8 cellular contexts compared by ENCODE assay signal in the genomic region with DNA sequence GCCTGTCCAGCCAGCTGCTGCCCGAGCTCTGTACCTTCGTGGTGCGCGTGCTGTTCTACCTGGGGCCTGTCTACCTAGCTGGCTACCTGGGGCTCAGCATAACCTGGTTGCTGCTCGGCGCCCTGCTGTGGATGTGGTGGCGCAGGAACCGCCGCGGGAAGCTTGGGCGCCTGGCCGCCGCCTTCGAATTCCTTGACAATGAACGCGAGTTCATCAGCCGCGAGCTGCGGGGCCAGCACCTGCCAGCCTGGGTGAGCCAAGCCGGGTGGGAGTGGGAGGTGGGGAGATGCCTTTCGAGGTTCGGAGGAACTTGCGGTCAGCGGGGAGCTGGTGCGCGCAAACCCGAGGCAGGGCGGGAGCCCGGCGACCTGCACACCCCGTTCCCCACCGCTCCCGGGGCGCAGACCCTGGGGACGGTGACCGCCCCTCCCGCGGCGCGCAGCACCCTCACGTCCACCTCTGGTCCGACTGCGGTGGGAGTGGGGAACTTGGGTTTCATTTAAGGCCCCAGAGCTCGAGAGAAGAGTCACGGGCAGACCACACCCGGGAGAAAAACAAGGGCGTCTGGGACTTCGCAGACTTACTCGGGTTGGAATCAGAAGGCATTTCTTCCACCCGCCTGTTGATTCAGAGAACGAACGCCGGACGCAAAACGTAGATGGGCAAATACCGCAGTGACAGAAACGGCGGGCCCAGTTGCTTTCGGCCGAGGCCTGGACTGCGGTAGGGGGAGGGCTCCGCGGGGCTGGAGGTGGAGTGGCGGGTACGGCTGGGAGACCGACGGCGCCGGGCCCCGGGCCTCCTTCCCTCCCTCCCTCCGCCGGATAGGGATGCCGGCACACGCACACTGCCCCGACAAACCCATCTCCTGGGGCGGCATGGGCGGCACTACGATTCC. TPM values are rescaled to one million over a fixed set of nuclear protein-coding genes. Genes with fewer than 3 reads are reported as not detected.
A peak's percentile ranks its signal among the peaks of the same experiment; 100 is the strongest.
DNase-seq lines count a peak whose midpoint lies in the region; ATAC-seq and TF ChIP-seq lines count a peak whose summit lies in the region.

No MANE protein-coding gene starts in this region.

- in situ Hi-C loops in gastrocnemius medialis (cut with MboI; ENCODE audit: low sequenced_read_pairs in 4 of 4) = no loop called here

- POLR2A ChIA-PET in activated CD4-positive, alpha-beta T cell treated with anti-CD3 and anti-CD28 coated beads for 36 hours (lab: Charles Lee) = no interaction called here
- POLR2A ChIA-PET in activated CD8-positive, alpha-beta T cell treated with anti-CD3 and anti-CD28 coated beads, Interleukin-2, amount 10 ng/mL, durations not matched to agents 7 days and 5 days (lab: Charles Lee) = no interaction called here

- peak; percentile 38 for DNase-seq in activated CD4-positive, alpha-beta T cell treated with anti-CD3 and anti-CD28 coated beads for 36 hours
- DNase-seq in activated CD4-positive, alpha-beta T cell treated with anti-CD3 and anti-CD28 coated beads, Interleukin-2, amount 50 U/mL, for 1 hour = no peak
- DNase-seq in activated CD8-positive, alpha-beta T cell treated with anti-CD3 and anti-CD28 coated beads, Interleukin-2, amount 10 ng/mL, durations not matched to agents 7 days and 5 days = no peak
- no peak for DNase-seq in iPS DF 6.9 (ENCODE audit: low read depth, low spot score)
- no peak for DNase-seq in gastrocnemius medialis

- peak overlapping the region; percentile 63 for H3K4me3 Mint-ChIP-seq in activated CD4-positive, alpha-beta T cell treated with anti-CD3 and anti-CD28 coated beads for 36 hours
- H3K4me3 Mint-ChIP-seq in activated CD8-positive, alpha-beta T cell treated with anti-CD3 and anti-CD28 coated beads, Interleukin-2, amount 10 ng/mL, durations not matched to agents 7 days and 5 days = peak overlapping the region; percentile 61

- no peaks in the 10 kb centered on the region for H3K9me3 Mint-ChIP-seq in activated CD4-positive, alpha-beta T cell treated with anti-CD3 and anti-CD28 coated beads for 36 hours (ENCODE audit: low read depth)
- no peaks in the 10 kb centered on the region for H3K9me3 Mint-ChIP-seq in activated CD8-positive, alpha-beta T cell treated with anti-CD3 and anti-CD28 coated beads, Interleukin-2, amount 10 ng/mL, durations not matched to agents 7 days and 5 days (ENCODE audit: insufficient read depth)

- intact Hi-C loops in activated CD4-positive, alpha-beta T cell treated with anti-CD3 and anti-CD28 coated beads for 36 hours (cut with DNase I, micrococcal nuclease) = loop anchor here (5.0 to 10.0 kb wide), 3 partner anchors 248 to 370 kb away; a partner anchor contains a TSS
- intact Hi-C loops in gastrocnemius medialis (cut with DNase I; ENCODE audit: low total_unique reads) = no loop called here

- H3K27me3 ChIP-seq in iPS DF 6.9 (ENCODE audit: control insufficient read depth, insufficient read depth, low read length) (peaks cover 17% of the 10 kb centered on the region; the same call in 1 of the 2 replicates), gastrocnemius medialis (peaks cover 0 to 9% (median 6%) of the 10 kb centered on the region in 3 donors)

- no peak for TF ChIP-seq CTCF in gastrocnemius medialis (IDR thresholded peaks at IDR 0.05 in 4 of 5, conservative IDR thresholded peaks at IDR 0.05 in 1 of 5)

- peaks cover 5% of the 10 kb centered on the region for H3K4me1 Mint-ChIP-seq in activated CD4-positive, alpha-beta T cell treated with anti-CD3 and anti-CD28 coated beads for 36 hours
- peaks cover 13% of the 10 kb centered on the region for H3K4me1 Mint-ChIP-seq in activated CD8-positive, alpha-beta T cell treated with anti-CD3 and anti-CD28 coated beads, Interleukin-2, amount 10 ng/mL, durations not matched to agents 7 days and 5 days (ENCODE audit: low read depth)

- CTCF ChIA-PET in activated CD4-positive, alpha-beta T cell treated with anti-CD3 and anti-CD28 coated beads for 36 hours (lab: Charles Lee) = interaction anchor here (0.5 to 2.3 kb wide), 6 partner anchors 17 to 488 kb away, joined by 3 to 19 read pairs (median 3); a partner anchor contains a TSS
- CTCF ChIA-PET in activated CD8-positive, alpha-beta T cell treated with anti-CD3 and anti-CD28 coated beads, Interleukin-2, amount 10 ng/mL, durations not matched to agents 7 days and 5 days (lab: Charles Lee) = interaction anchor here (0.7 to 3.1 kb wide), 7 partner anchors 16 to 488 kb away, joined by 3 to 14 read pairs (median 7); a partner anchor contains a TSS

- H3K9me3 ChIP-seq in iPS DF 6.9 (ENCODE audit: control insufficient read depth, insufficient read depth, low read length) (no peaks in the 10 kb centered on the region), gastrocnemius medialis (no peaks in the 10 kb centered on the region)

- H3K27ac ChIP-seq in iPS DF 6.9 (ENCODE audit: low read length) = no peak overlapping the region
- no peak overlapping the region for H3K27ac ChIP-seq in gastrocnemius medialis

- H3K36me3 ChIP-seq in iPS DF 6.9 (ENCODE audit: control insufficient read depth, insufficient read depth, low read length) (no peaks in the 10 kb centered on the region), gastrocnemius medialis (no peaks in the 10 kb centered on the region)

- H3K4me1 ChIP-seq in iPS DF 6.9 (ENCODE audit: control insufficient read depth, insufficient read depth, low read length) (no peaks in the 10 kb centered on the region), gastrocnemius medialis (peaks cover 3 to 19% of the 10 kb centered on the region in 2 donors)

- H3K4me3 ChIP-seq in iPS DF 6.9 (ENCODE audit: low read length) (peak overlapping the region; percentile 47; the same call in 1 of the 2 replicates), gastrocnemius medialis (peak overlapping the region; percentile 62 to 65 (median 62))

- ATAC-seq in activated CD4-positive, alpha-beta T cell treated with anti-CD3 and anti-CD28 coated beads for 36 hours = no peak
- no peak for ATAC-seq in activated CD8-positive, alpha-beta T cell treated with anti-CD3 and anti-CD28 coated beads, Interleukin-2, amount 10 ng/mL, durations not matched to agents 7 days and 5 days
- ATAC-seq in gastrocnemius medialis (peak; percentile 13 to 31), HG03159 (IDR thresholded peaks at IDR 0.05; ENCODE audit: unreplicated experiment) (no peak), GM19351 (IDR thresholded peaks at IDR 0.05; ENCODE audit: unreplicated experiment) (no peak), HG02610 (IDR thresholded peaks at IDR 0.05; ENCODE audit: unreplicated experiment) (no peak)

- TF ChIP-seq POLR2A in gastrocnemius medialis (IDR thresholded peaks at IDR 0.05) = no peak

- WGBS in iPS DF 6.9 (ENCODE audit: insufficient coverage, insufficient read length) = no CpG with 5 or more reads among the region's 78 CpGs

- no peak overlapping the region for H3K27ac Mint-ChIP-seq in activated CD4-positive, alpha-beta T cell treated with anti-CD3 and anti-CD28 coated beads for 36 hours
- no peak overlapping the region for H3K27ac Mint-ChIP-seq in activated CD8-positive, alpha-beta T cell treated with anti-CD3 and anti-CD28 coated beads, Interleukin-2, amount 10 ng/mL, durations not matched to agents 7 days and 5 days

- no peaks in the 10 kb centered on the region for H3K36me3 Mint-ChIP-seq in activated CD4-positive, alpha-beta T cell treated with anti-CD3 and anti-CD28 coated beads for 36 hours (ENCODE audit: low read depth)
- no peaks in the 10 kb centered on the region for H3K36me3 Mint-ChIP-seq in activated CD8-positive, alpha-beta T cell treated with anti-CD3 and anti-CD28 coated beads, Interleukin-2, amount 10 ng/mL, durations not matched to agents 7 days and 5 days (ENCODE audit: low read depth)

- H3K27me3 Mint-ChIP-seq in activated CD4-positive, alpha-beta T cell treated with anti-CD3 and anti-CD28 coated beads for 36 hours = peaks cover 41% of the 10 kb centered on the region
- peaks cover 54% of the 10 kb centered on the region for H3K27me3 Mint-ChIP-seq in activated CD8-positive, alpha-beta T cell treated with anti-CD3 and anti-CD28 coated beads, Interleukin-2, amount 10 ng/mL, durations not matched to agents 7 days and 5 days (ENCODE audit: low read depth)

RNA-seq across cellular contexts. Expression of a gene that starts 0.7 kb away (rescaled TPM):
- total RNA-seq in activated CD4-positive, alpha-beta T cell treated with anti-CD3 and anti-CD28 coated beads for 36 hours = under 1 TPM; 0.21 to 0.37 TPM
- total RNA-seq in activated CD8-positive, alpha-beta T cell treated with anti-CD3 and anti-CD28 coated beads, Interleukin-2, amount 10 ng/mL, durations not matched to agents 7 days and 5 days = under 1 TPM; 0.16 to 0.18 TPM
- total RNA-seq in gastrocnemius medialis = 1 to 10 TPM in 1 of 4 donors, under 1 TPM in 3; 0.20 to 2.3 (median 0.77) TPM

Comparison
In these comparisons a context has a peak if more than half of its experiments do, and no peak if none do; other contexts are left out.
1. ATAC-seq: peak in gastrocnemius medialis (2 of 2); none in activated CD4-positive, alpha-beta T cell treated with anti-CD3 and anti-CD28 coated beads for 36 hours (single experiment), activated CD8-positive, alpha-beta T cell treated with anti-CD3 and anti-CD28 coated beads, Interleukin-2, amount 10 ng/mL, durations not matched to agents 7 days and 5 days (single experiment), HG03159 (single experiment), GM19351 (single experiment) and HG02610 (single experiment).